28 cellular contexts compared by ENCODE assay signal in genomic region chr11:78109011-78109685, GRCh38. TPM values are rescaled to one million over a fixed set of nuclear protein-coding genes. Genes with fewer than 3 reads are reported as not detected.
DNase-seq lines count a peak whose midpoint lies in the region; ATAC-seq, FAIRE-seq and TF ChIP-seq lines count a peak whose summit lies in the region.
"Had no signal": no experiment of that assay in that cellular context is flagged by ENCODE, and none has a peak within 500 bp of the region (broad histone marks: within the 10 kb centered on the region; RNA-seq: fewer than 3 reads in every experiment).

No MANE protein-coding gene starts in this region.

- no peak for ATAC-seq in GM18868 (IDR thresholded peaks at IDR 0.05; ENCODE audit: unreplicated experiment)
- ATAC-seq: A549; activated naive CD4-positive, alpha-beta T cell treated with anti-CD3 and anti-CD28 coated beads, Interleukin-2, amount 50 U/mL, for 72 hours; activated T-helper 17 cell treated with anti-CD3 and anti-CD28 coated beads, Interleukin-2, amount 50 U/mL, for 72 hours; naive thymus-derived CD4-positive, alpha-beta T cell; right cardiac atrium; T-cell had no signal

- peak overlapping the region; percentile 74 to 96 (median 92) for H3K27ac Mint-ChIP-seq in brain
- H3K27ac Mint-ChIP-seq: activated T-helper 17 cell treated with anti-CD3 and anti-CD28 coated beads, Interleukin-2, amount 50 U/mL, for 72 hours; IgD-negative memory B cell; naive thymus-derived CD4-positive, alpha-beta T cell; T-cell had no signal

- H3K27me3 Mint-ChIP-seq in brain = no peaks in the 10 kb centered on the region
- H3K27me3 Mint-ChIP-seq: activated T-helper 17 cell treated with anti-CD3 and anti-CD28 coated beads, Interleukin-2, amount 50 U/mL, for 72 hours; IgD-negative memory B cell; naive thymus-derived CD4-positive, alpha-beta T cell; T-cell had no signal

- no peak for FAIRE-seq in frontal cortex (lab: Jason Lieb, UNC)
- FAIRE-seq: A549 had no signal

- peak overlapping the region in 2 of 5 experiments; percentile 27 to 59 for H3K4me3 Mint-ChIP-seq in brain
- H3K4me3 Mint-ChIP-seq: activated T-helper 17 cell treated with anti-CD3 and anti-CD28 coated beads, Interleukin-2, amount 50 U/mL, for 72 hours; IgD-negative memory B cell; naive thymus-derived CD4-positive, alpha-beta T cell; T-cell had no signal

- H3K4me1 Mint-ChIP-seq in brain = peaks cover 40% of the 10 kb centered on the region
- H3K4me1 Mint-ChIP-seq: activated T-helper 17 cell treated with anti-CD3 and anti-CD28 coated beads, Interleukin-2, amount 50 U/mL, for 72 hours; naive thymus-derived CD4-positive, alpha-beta T cell; T-cell had no signal

- no peak for TF ChIP-seq CTCF in brain (conservative IDR thresholded peaks at IDR 0.05)

- H3K36me3 Mint-ChIP-seq in brain = peaks cover 29% of the 10 kb centered on the region

- peaks cover 0 to 3% (median 0%) of the 10 kb centered on the region in 5 experiments for H3K9me3 Mint-ChIP-seq in brain
- H3K9me3 Mint-ChIP-seq: activated naive CD4-positive, alpha-beta T cell treated with anti-CD3 and anti-CD28 coated beads, Interleukin-2, amount 50 U/mL, for 72 hours; activated T-helper 17 cell treated with anti-CD3 and anti-CD28 coated beads, Interleukin-2, amount 50 U/mL, for 72 hours; IgD-negative memory B cell; naive thymus-derived CD4-positive, alpha-beta T cell; T-cell had no signal

- DNase-seq in D341Med (ENCODE audit: low spot score) = peak; percentile 71
- DNase-seq in NCI-H446 (lab: John Stamatoyannopoulos, UW) = peak; percentile 88 to 97
- peak; percentile 69 for DNase-seq in myocyte (ENCODE audit: low read depth)
- no peak for DNase-seq in 8988T
- no peak for DNase-seq in frontal cortex (ENCODE audit: low spot score in 2 of 2)
- no peak for DNase-seq in central memory CD4-positive, alpha-beta T cell
- DNase-seq: activated CD4-positive, alpha-beta T cell treated with anti-CD3 and anti-CD28 coated beads for 48 hours; effector CD4-positive, alpha-beta T cell; kidney glomerular epithelial cell; mammary epithelial cell; naive thymus-derived CD4-positive, alpha-beta T cell; ovary; right cardiac atrium; SHP77 treated with DMSO at 0.1 percent for 48 hours; stomach; T-cell; transverse colon had no signal

RNA-seq across cellular contexts. Expression of gene NDUFC2, which starts 29.5 kb away (rescaled TPM):
- 335 TPM for polyA plus RNA-seq in brain (ENCODE audit: insufficient read depth, low read depth, low replicate concordance)
- total RNA-seq in myocyte (130 and 147 TPM in 2 replicates), frontal cortex (88.9 TPM)
- polyA plus RNA-seq in myocyte (2012) = 361 TPM

RNA-seq across cellular contexts. Expression of gene ALG8, which starts 30.3 kb away (rescaled TPM):
- polyA plus RNA-seq in brain (ENCODE audit: insufficient read depth, low read depth, low replicate concordance) = 26.2 TPM
- total RNA-seq in myocyte = 68.4 and 70.9 TPM in 2 replicates
- 32.6 TPM for polyA plus RNA-seq in myocyte (2012)
- 54.2 TPM for total RNA-seq in frontal cortex

RNA-seq across cellular contexts. Expression of gene THRSP, which starts 45.5 kb away (rescaled TPM):
- 1.4 TPM for polyA plus RNA-seq in brain (ENCODE audit: insufficient read depth, low read depth, low replicate concordance)
- total RNA-seq in myocyte = 3.5 and 4.1 TPM in 2 replicates
- polyA plus RNA-seq in myocyte (2012) = 0.52 TPM
- not detected for total RNA-seq in frontal cortex
- total RNA-seq: activated naive CD4-positive, alpha-beta T cell treated with anti-CD3 and anti-CD28 coated beads, Interleukin-2, amount 50 U/mL, for 72 hours; activated T-helper 17 cell treated with anti-CD3 and anti-CD28 coated beads, Interleukin-2, amount 50 U/mL, for 72 hours; ascending aorta; Daoy; H4; M059J; mammary epithelial cell; naive thymus-derived CD4-positive, alpha-beta T cell; T-cell; transverse colon had no signal
- polyA plus RNA-seq: A549; BJ; IgD-negative memory B cell; mammary epithelial cell; naive thymus-derived CD4-positive, alpha-beta T cell had no signal

Comparison
In these comparisons a context has a peak if more than half of its experiments do, and no peak if none do; other contexts are left out.
1. DNase-seq: peak in D341Med (single experiment), NCI-H446 (2 of 2) and myocyte (single experiment); none in 8988T (single experiment), frontal cortex (0 of 2) and central memory CD4-positive, alpha-beta T cell (single experiment).